11 cellular contexts compared by ENCODE assay signal in genomic region chrX:9573282-9574106, GRCh38.
DNase-seq lines count a peak whose midpoint lies in the region; ATAC-seq and TF ChIP-seq lines count a peak whose summit lies in the region.
"Had no signal": no experiment of that assay in that cellular context is flagged by ENCODE, and none has a peak within 500 bp of the region (broad histone marks: within the 10 kb centered on the region; RNA-seq: fewer than 3 reads in every experiment).

No MANE protein-coding gene starts in this region.

- peak; percentile 43 for ATAC-seq in GM19324 (IDR thresholded peaks at IDR 0.05; ENCODE audit: low FRiP score, unreplicated experiment)
- ATAC-seq in HG03354 (IDR thresholded peaks at IDR 0.05; ENCODE audit: poor library complexity, severe bottlenecking, unreplicated experiment): peak; percentile 19
- ATAC-seq in Right ventricle myocardium superior (ENCODE audit: poor library complexity): no peak
- ATAC-seq in HG03378 (IDR thresholded peaks at IDR 0.05; ENCODE audit: unreplicated experiment): no peak

- no peaks in the 10 kb centered on the region for H3K9me3 ChIP-seq in vagina

- peaks cover 11% of the 10 kb centered on the region for H3K4me1 ChIP-seq in vagina

- no peaks in the 10 kb centered on the region for H3K36me3 ChIP-seq in vagina

- peak overlapping the region; percentile 51 for H3K27ac ChIP-seq in VCaP
- no peak overlapping the region for H3K27ac ChIP-seq in vagina

- intact Hi-C loops in Right ventricle myocardium superior (cut with DNase I) (no loop called here), vagina (cut with DNase I) (no loop called here)

- TF ChIP-seq CTCF in VCaP (conservative IDR thresholded peaks at IDR 0.05) (peak; percentile 27; the same call in 1 of the 2 replicates), vagina (IDR thresholded peaks at IDR 0.05) (no peak)

- no peaks in the 10 kb centered on the region for H3K27me3 ChIP-seq in vagina

- no peak for TF ChIP-seq POLR2A in vagina (IDR thresholded peaks at IDR 0.05)

- H3K4me3 ChIP-seq in vagina: no peak overlapping the region

- DNase-seq in retina: peak; percentile 5
- DNase-seq in Right ventricle myocardium superior: no peak
- DNase-seq in vagina (ENCODE audit: extremely low spot score in 2 of 2): no peak
- DNase-seq: aorta; NCI-H2171; stimulated activated CD4-positive, alpha-beta T cell treated with anti-CD3 and anti-CD28 coated beads, Interleukin-1b, Interleukin-23, amount 100 ng/mL, for 48 hours; substantia nigra had no signal

Comparison
In these comparisons a context has a peak if more than half of its experiments do, and no peak if none do; other contexts are left out.
1. ATAC-seq: peak in GM19324 (single experiment) and HG03354 (single experiment); none in Right ventricle myocardium superior (single experiment) and HG03378 (single experiment).